In the genomic region with DNA sequence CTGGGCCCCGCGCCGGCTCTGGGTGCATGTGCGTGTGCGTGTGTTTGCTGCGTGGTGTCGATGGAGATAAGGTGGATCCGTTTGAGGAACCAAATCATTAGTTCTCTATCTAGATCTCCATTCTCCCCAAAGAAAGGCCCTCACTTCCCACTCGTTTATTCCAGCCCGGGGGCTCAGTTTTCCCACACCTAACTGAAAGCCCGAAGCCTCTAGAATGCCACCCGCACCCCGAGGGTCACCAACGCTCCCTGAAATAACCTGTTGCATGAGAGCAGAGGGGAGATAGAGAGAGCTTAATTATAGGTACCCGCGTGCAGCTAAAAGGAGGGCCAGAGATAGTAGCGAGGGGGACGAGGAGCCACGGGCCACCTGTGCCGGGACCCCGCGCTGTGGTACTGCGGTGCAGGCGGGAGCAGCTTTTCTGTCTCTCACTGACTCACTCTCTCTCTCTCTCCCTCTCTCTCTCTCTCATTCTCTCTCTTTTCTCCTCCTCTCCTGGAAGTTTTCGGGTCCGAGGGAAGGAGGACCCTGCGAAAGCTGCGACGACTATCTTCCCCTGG, we compare ENCODE assay signal across 12 cellular contexts. TPM values are rescaled to one million over a fixed set of nuclear protein-coding genes. Genes with fewer than 3 reads are reported as not detected.
A peak's percentile ranks its signal among the peaks of the same experiment; 100 is the strongest.
DNase-seq lines count a peak whose midpoint lies in the region; ATAC-seq and TF ChIP-seq lines count a peak whose summit lies in the region.
"Had no signal": no experiment of that assay in that cellular context is flagged by ENCODE, and none has a peak within 500 bp of the region (broad histone marks: within the 10 kb centered on the region; RNA-seq: fewer than 3 reads in every experiment).

No MANE protein-coding gene starts in this region.

- ATAC-seq in psoas muscle (no peak), GM21360 (IDR thresholded peaks at IDR 0.05; ENCODE audit: unreplicated experiment) (no peak)

- H3K9ac ChIP-seq in NT2/D1 (ENCODE audit: insufficient read length, low read depth) = peak overlapping the region; percentile 50
- no peak overlapping the region for H3K9ac ChIP-seq in endodermal cell (ENCODE audit: extremely low read depth, low read length, poor library complexity, severe bottlenecking)

- DNase-seq in activated CD4-positive, alpha-beta T cell treated with anti-CD3 and anti-CD28 coated beads, Interleukin-2, amount 10 ng/mL, durations not matched to agents 24 days and 14 days = peak; percentile 59
- DNase-seq in activated CD4-positive, alpha-beta T cell treated with anti-CD3 and anti-CD28 coated beads, Interleukin-2, amount 50 U/mL, for 1 hour = no peak
- DNase-seq in NT2/D1 (ENCODE audit: low read depth, low spot score) (no peak), endodermal cell (peak; percentile 53), psoas muscle (no peak), midbrain (lab: John Stamatoyannopoulos, UW) (no peak), cerebellum (ENCODE audit: low spot score) (no peak)
- DNase-seq: activated effector memory CD4-positive, alpha-beta T cell treated with Interleukin-2 at 50 U/mL for 16 hours; effector CD8-positive, alpha-beta T cell had no signal

- H3K36me3 Mint-ChIP-seq in activated CD4-positive, alpha-beta T cell treated with anti-CD3 and anti-CD28 coated beads, Interleukin-2, amount 10 ng/mL, durations not matched to agents 24 days and 14 days (ENCODE audit: low read depth) = peaks cover 9% of the 10 kb centered on the region
- no peaks in the 10 kb centered on the region for H3K36me3 Mint-ChIP-seq in endodermal cell (ENCODE audit: low read depth)

- H3K27me3 Mint-ChIP-seq in activated CD4-positive, alpha-beta T cell treated with anti-CD3 and anti-CD28 coated beads, Interleukin-2, amount 10 ng/mL, durations not matched to agents 24 days and 14 days = peaks cover 77% of the 10 kb centered on the region
- H3K27me3 Mint-ChIP-seq in endodermal cell (ENCODE audit: insufficient read depth) = peaks cover 95% of the 10 kb centered on the region

- peaks cover 6% of the 10 kb centered on the region for H3K9me3 Mint-ChIP-seq in activated CD4-positive, alpha-beta T cell treated with anti-CD3 and anti-CD28 coated beads, Interleukin-2, amount 10 ng/mL, durations not matched to agents 24 days and 14 days
- H3K9me3 Mint-ChIP-seq in endodermal cell = no peaks in the 10 kb centered on the region

- H3K4me1 ChIP-seq in NT2/D1 (ENCODE audit: insufficient read depth, insufficient read length) (peaks cover 24% of the 10 kb centered on the region), endodermal cell (ENCODE audit: control insufficient read depth, insufficient read depth, low read length) (peaks cover 5% of the 10 kb centered on the region), psoas muscle (peaks cover 16% of the 10 kb centered on the region)

- no peak for TF ChIP-seq CTCF in endodermal cell (conservative IDR thresholded peaks at IDR 0.05)
- TF ChIP-seq CTCF in psoas muscle (IDR thresholded peaks at IDR 0.05) = no peak

- H3K4me3 Mint-ChIP-seq in activated CD4-positive, alpha-beta T cell treated with anti-CD3 and anti-CD28 coated beads, Interleukin-2, amount 10 ng/mL, durations not matched to agents 24 days and 14 days = peak overlapping the region; percentile 28
- H3K4me3 Mint-ChIP-seq in endodermal cell = peak overlapping the region; percentile 63

- H3K27ac ChIP-seq in endodermal cell (ENCODE audit: low read depth, low read length) (no peak overlapping the region), psoas muscle (no peak overlapping the region)

- H3K4me1 Mint-ChIP-seq in activated CD4-positive, alpha-beta T cell treated with anti-CD3 and anti-CD28 coated beads, Interleukin-2, amount 10 ng/mL, durations not matched to agents 24 days and 14 days = peaks cover 19% of the 10 kb centered on the region
- peaks cover 25% of the 10 kb centered on the region for H3K4me1 Mint-ChIP-seq in endodermal cell

- no peaks in the 10 kb centered on the region for H3K36me3 ChIP-seq in NT2/D1 (ENCODE audit: insufficient read depth, insufficient read length, low read length)
- H3K36me3 ChIP-seq in endodermal cell (ENCODE audit: control insufficient read depth, insufficient read depth, low read length) = no peaks in the 10 kb centered on the region
- H3K36me3 ChIP-seq in psoas muscle (ENCODE audit: insufficient read depth in 1 of 2, low read depth in 1 of 2) = no peaks in the 10 kb centered on the region

- WGBS in endodermal cell (ENCODE audit: insufficient coverage in 1 of 2, insufficient read length in 1 of 2), 2 experiments = 4 to 7% methylated on average over 4 to 29 of the region's 29 CpGs
- WGBS in psoas muscle, 3 donors = 8 to 10% (median 8%) methylated on average over 29 of the region's 29 CpGs

- no peaks in the 10 kb centered on the region for H3K9me3 ChIP-seq in NT2/D1 (ENCODE audit: insufficient read depth, low read length)
- no peaks in the 10 kb centered on the region for H3K9me3 ChIP-seq in endodermal cell (ENCODE audit: control insufficient read depth, low read length)
- H3K9me3 ChIP-seq in psoas muscle = no peaks in the 10 kb centered on the region

- intact Hi-C loops in activated CD4-positive, alpha-beta T cell treated with anti-CD3 and anti-CD28 coated beads, Interleukin-2, amount 10 ng/mL, durations not matched to agents 24 days and 14 days (cut with micrococcal nuclease) = loop anchor here (10.0 kb wide), 1 partner anchor 168 kb away; no protein-coding TSS in a partner anchor
- intact Hi-C loops in psoas muscle (cut with DNase I) = no loop called here

- H3K27me3 ChIP-seq in NT2/D1 (ENCODE audit: insufficient read depth, insufficient read length) (peaks cover 96% of the 10 kb centered on the region), endodermal cell (ENCODE audit: control insufficient read depth, insufficient read depth, low read length, poor library complexity, severe bottlenecking) (peaks cover 100% of the 10 kb centered on the region), psoas muscle (ENCODE audit: insufficient read depth in 3 of 3, low read length in 2 of 3) (peaks cover 0 to 100% (median 62%) of the 10 kb centered on the region in 3 donors)

- H3K4me3 ChIP-seq in NT2/D1 (ENCODE audit: insufficient read length, low read depth) (peak overlapping the region; percentile 43), endodermal cell (ENCODE audit: low read length) (peak overlapping the region; percentile 72), psoas muscle (peak overlapping the region; percentile 32)

- peak overlapping the region; percentile 71 for H3K27ac Mint-ChIP-seq in activated CD4-positive, alpha-beta T cell treated with anti-CD3 and anti-CD28 coated beads, Interleukin-2, amount 10 ng/mL, durations not matched to agents 24 days and 14 days
- peak overlapping the region; percentile 52 for H3K27ac Mint-ChIP-seq in endodermal cell

RNA-seq across cellular contexts. Expression of a gene that starts 0.6 kb away (rescaled TPM):
- total RNA-seq in activated CD4-positive, alpha-beta T cell treated with anti-CD3 and anti-CD28 coated beads, Interleukin-2, amount 10 ng/mL, durations not matched to agents 24 days and 14 days = not detected in 2 replicates
- total RNA-seq in endodermal cell = under 1 TPM in 1 of 2 donors, not detected in 1; 0.53 TPM
- 2.7 TPM for polyA plus RNA-seq in endodermal cell (2013, experiment 1 of 2)
- 2.9 TPM for polyA plus RNA-seq in endodermal cell (2013, experiment 2 of 2)
- under 1 TPM in 3 of 4 donors, not detected in 1; 0.08 to 0.22 (median 0.21) TPM for total RNA-seq in psoas muscle
- polyA plus RNA-seq in psoas muscle = under 1 TPM in 1 of 3 donors, not detected in 2; 0.03 TPM
- total RNA-seq in cerebellum = 14.4 TPM
- total RNA-seq: T-helper 2 cell treated with Interferon-gamma antibody and Interleukin-4, amounts not matched to agents 100 ng/mL and 5 ng/mL, for 36 hours had no signal
- polyA plus RNA-seq: AG04450 had no signal

RNA-seq across cellular contexts. Expression of a gene that starts 43.6 kb away (rescaled TPM):
- total RNA-seq in activated CD4-positive, alpha-beta T cell treated with anti-CD3 and anti-CD28 coated beads, Interleukin-2, amount 10 ng/mL, durations not matched to agents 24 days and 14 days = not detected in 2 replicates
- under 1 TPM in 1 of 2 donors, not detected in 1; 0.48 TPM for total RNA-seq in endodermal cell
- polyA plus RNA-seq in endodermal cell (2013, experiment 1 of 2) = 2.7 TPM
- 3.6 TPM for polyA plus RNA-seq in endodermal cell (2013, experiment 2 of 2)
- total RNA-seq in psoas muscle = 1 to 10 TPM in 1 of 4 donors, under 1 TPM in 2, not detected in 1; 0.10 to 3.4 (median 0.44) TPM
- under 1 TPM; 0.07 to 0.74 (median 0.23) TPM for polyA plus RNA-seq in psoas muscle
- total RNA-seq in cerebellum = 6.7 TPM
- total RNA-seq: T-helper 2 cell treated with Interferon-gamma antibody and Interleukin-4, amounts not matched to agents 100 ng/mL and 5 ng/mL, for 36 hours had no signal
- polyA plus RNA-seq: AG04450 had no signal

Comparison
In these comparisons a context has a peak if more than half of its experiments do, and no peak if none do; other contexts are left out.
1. DNase-seq: peak in activated CD4-positive, alpha-beta T cell treated with anti-CD3 and anti-CD28 coated beads, Interleukin-2, amount 10 ng/mL, durations not matched to agents 24 days and 14 days (single experiment) and endodermal cell (single experiment); none in activated CD4-positive, alpha-beta T cell treated with anti-CD3 and anti-CD28 coated beads, Interleukin-2, amount 50 U/mL, for 1 hour (single experiment), NT2/D1 (single experiment), psoas muscle (0 of 2), midbrain (single experiment) and cerebellum (single experiment).
2. RNA of a gene that starts 0.6 kb away (total RNA-seq): 14.4 TPM in cerebellum (single experiment); 0.53 TPM in endodermal cell, 0.08 to 0.22 TPM in psoas muscle and not detected in activated CD4-positive, alpha-beta T cell treated with anti-CD3 and anti-CD28 coated beads, Interleukin-2, amount 10 ng/mL, durations not matched to agents 24 days and 14 days; every median in the first group is over 10 times any median in the second.
3. Peak in every context shown above with its lines, with median percentiles within 50 percentile points of each other: H3K4me3 ChIP-seq.